Comparison of ENCODE assay signal across 9 cellular contexts in genomic region chr3:170359178-170359704, GRCh38. TPM values are rescaled to one million over a fixed set of nuclear protein-coding genes. Genes with fewer than 3 reads are reported as not detected.
DNase-seq lines count a peak whose midpoint lies in the region; FAIRE-seq and TF ChIP-seq lines count a peak whose summit lies in the region.
"Had no signal": no experiment of that assay in that cellular context is flagged by ENCODE, and none has a peak within 500 bp of the region (broad histone marks: within the 10 kb centered on the region; RNA-seq: fewer than 3 reads in every experiment).

No MANE protein-coding gene starts in this region.

- H3K27me3 Mint-ChIP-seq in activated CD4-positive, alpha-beta T cell treated with anti-CD3 and anti-CD28 coated beads, Interleukin-2, amount 10 ng/mL, durations not matched to agents 7 days and 5 days = no peaks in the 10 kb centered on the region
- no peaks in the 10 kb centered on the region for H3K27me3 Mint-ChIP-seq in activated naive CD8-positive, alpha-beta T cell treated with anti-CD3 and anti-CD28 coated beads for 36 hours

- H3K27ac Mint-ChIP-seq in activated CD4-positive, alpha-beta T cell treated with anti-CD3 and anti-CD28 coated beads, Interleukin-2, amount 10 ng/mL, durations not matched to agents 7 days and 5 days = peak overlapping the region; percentile 83
- H3K27ac Mint-ChIP-seq in activated naive CD8-positive, alpha-beta T cell treated with anti-CD3 and anti-CD28 coated beads for 36 hours = no peak overlapping the region

- TF ChIP-seq CTCF in keratinocyte (optimal IDR thresholded peaks at IDR 0.05 in 1 of 3, IDR thresholded peaks at IDR 0.05 in 1 of 3, conservative IDR thresholded peaks at IDR 0.05 in 1 of 3; ENCODE audit: extremely low read depth in 1 of 3, insufficient read depth in 2 of 3, low read length in 3 of 3) (no peak), stomach (IDR thresholded peaks at IDR 0.05) (no peak), GM13977 (IDR thresholded peaks at IDR 0.05; ENCODE audit: extremely low read depth, insufficient read depth, missing control alignments) (no peak)

- TF ChIP-seq POLR2A in stomach (IDR thresholded peaks at IDR 0.05) = no peak

- peak overlapping the region; percentile 76 for H3K4me2 ChIP-seq in keratinocyte (ENCODE audit: control insufficient read depth, extremely low read depth, insufficient read depth, low read depth, low read length)

- intact Hi-C loops in stomach (cut with DNase I; ENCODE audit: low total_unique reads) = no loop called here

- no peaks in the 10 kb centered on the region for H3K9me1 ChIP-seq in keratinocyte (ENCODE audit: control insufficient read depth, extremely low read depth, insufficient read depth, low read length)

- H3K9me3 ChIP-seq in keratinocyte (ENCODE audit: control insufficient read depth, low read depth, low read length) = no peaks in the 10 kb centered on the region
- H3K9me3 ChIP-seq in stomach = no peaks in the 10 kb centered on the region

- no peaks in the 10 kb centered on the region for H3K27me3 ChIP-seq in keratinocyte (ENCODE audit: control insufficient read depth, extremely low read depth, insufficient read depth, low read length)
- no peaks in the 10 kb centered on the region for H3K27me3 ChIP-seq in stomach

- H2AFZ ChIP-seq in keratinocyte (ENCODE audit: control insufficient read depth, low read length) = no peak overlapping the region

- peaks cover 35% of the 10 kb centered on the region for H3K36me3 Mint-ChIP-seq in activated CD4-positive, alpha-beta T cell treated with anti-CD3 and anti-CD28 coated beads, Interleukin-2, amount 10 ng/mL, durations not matched to agents 7 days and 5 days (ENCODE audit: low read depth)
- peaks cover 46% of the 10 kb centered on the region for H3K36me3 Mint-ChIP-seq in activated naive CD8-positive, alpha-beta T cell treated with anti-CD3 and anti-CD28 coated beads for 36 hours

- H3K27ac ChIP-seq in keratinocyte (ENCODE audit: control insufficient read depth, insufficient read depth, low read length) (peak overlapping the region; percentile 77), stomach (peak overlapping the region in 4 of 5 donors; percentile 96 to 100 (median 100))

- no peak for TF ChIP-seq EP300 in stomach (IDR thresholded peaks at IDR 0.05)

- H3K79me2 ChIP-seq in keratinocyte (ENCODE audit: control insufficient read depth, insufficient read depth, low read length) = peaks cover 55% of the 10 kb centered on the region

- H3K4me1 Mint-ChIP-seq in activated CD4-positive, alpha-beta T cell treated with anti-CD3 and anti-CD28 coated beads, Interleukin-2, amount 10 ng/mL, durations not matched to agents 7 days and 5 days = peaks cover 38% of the 10 kb centered on the region
- H3K4me1 Mint-ChIP-seq in activated naive CD8-positive, alpha-beta T cell treated with anti-CD3 and anti-CD28 coated beads for 36 hours = peaks cover 43% of the 10 kb centered on the region

- CTCF ChIA-PET in activated CD4-positive, alpha-beta T cell treated with anti-CD3 and anti-CD28 coated beads, Interleukin-2, amount 10 ng/mL, durations not matched to agents 7 days and 5 days (lab: Charles Lee) = interaction anchor here (0.8 to 1.0 kb wide), 2 partner anchors 26 to 30 kb away, joined by 4 read pairs; no protein-coding TSS in a partner anchor

- dilution Hi-C loops in keratinocyte (cut with MboI; ENCODE audit: extremely low pct_ligation_motif_present, low sequenced_read_pairs) = no loop called here

- peak overlapping the region in 2 of 3 experiments; percentile 80 to 91 for H3K4me3 ChIP-seq in keratinocyte (ENCODE audit: control insufficient read depth in 2 of 3, extremely low read depth in 1 of 3, insufficient read depth in 2 of 3, low read depth in 1 of 3, low read length in 3 of 3)
- H3K4me3 ChIP-seq in stomach = peak overlapping the region; percentile 71 to 99 (median 93)

- peaks cover 5% of the 10 kb centered on the region for H3K9me3 Mint-ChIP-seq in activated CD4-positive, alpha-beta T cell treated with anti-CD3 and anti-CD28 coated beads, Interleukin-2, amount 10 ng/mL, durations not matched to agents 7 days and 5 days
- peaks cover 2% of the 10 kb centered on the region for H3K9me3 Mint-ChIP-seq in activated naive CD8-positive, alpha-beta T cell treated with anti-CD3 and anti-CD28 coated beads for 36 hours

- H3K9ac ChIP-seq in keratinocyte (ENCODE audit: control insufficient read depth, extremely low read depth, insufficient read depth, low read length) = no peak overlapping the region

- POLR2A ChIA-PET in activated CD4-positive, alpha-beta T cell treated with anti-CD3 and anti-CD28 coated beads, Interleukin-2, amount 10 ng/mL, durations not matched to agents 7 days and 5 days (lab: Charles Lee) = no interaction called here

- in situ Hi-C loops in GM13977 (cut with MboI; ENCODE audit: low pct_unique_long_range_greater_than_20kb, low sequenced_read_pairs, unreplicated experiment) = no loop called here

- H4K20me1 ChIP-seq in keratinocyte (ENCODE audit: control insufficient read depth, extremely low read depth, insufficient read depth, low read length) = no peaks in the 10 kb centered on the region

- H3K36me3 ChIP-seq in keratinocyte (ENCODE audit: control insufficient read depth in 2 of 2, extremely low read depth in 1 of 2, insufficient read depth in 2 of 2, low read length in 2 of 2) (peaks cover 3 to 10% of the 10 kb centered on the region in 2 experiments), stomach (peaks cover 0 to 9% (median 8%) of the 10 kb centered on the region in 4 donors)

- no peak for FAIRE-seq in keratinocyte (lab: Jason Lieb, UNC)

- H3K4me1 ChIP-seq in keratinocyte (ENCODE audit: control insufficient read depth, extremely low read depth, insufficient read depth, low read length) (peaks cover 14% of the 10 kb centered on the region), stomach (peaks cover 31 to 76% (median 70%) of the 10 kb centered on the region in 4 donors)

- 56 to 74% (median 64%) methylated on average over 20 of the region's 20 CpGs for WGBS in stomach, 5 donors

- DNase-seq in activated CD4-positive, alpha-beta T cell treated with anti-CD3 and anti-CD28 coated beads, Interleukin-2, amount 10 ng/mL, durations not matched to agents 7 days and 5 days = no peak
- no peak for DNase-seq in activated CD4-positive, alpha-beta T cell treated with anti-CD3 and anti-CD28 coated beads for 48 hours
- no peak for DNase-seq in activated naive CD8-positive, alpha-beta T cell treated with anti-CD3 and anti-CD28 coated beads for 36 hours
- DNase-seq in keratinocyte (ENCODE audit: low read depth, low spot score) = no peak
- DNase-seq in stomach = no peak
- no peak for DNase-seq in GM13977 (ENCODE audit: low spot score)
- no peak for DNase-seq in LoVo (ENCODE audit: low spot score)
- no peak for DNase-seq in NCI-H748 (lab: John Stamatoyannopoulos, UW; ENCODE audit: unreplicated experiment)
- DNase-seq: cortex of kidney had no signal

- H3K4me3 Mint-ChIP-seq in activated CD4-positive, alpha-beta T cell treated with anti-CD3 and anti-CD28 coated beads, Interleukin-2, amount 10 ng/mL, durations not matched to agents 7 days and 5 days = peak overlapping the region; percentile 92
- H3K4me3 Mint-ChIP-seq in activated naive CD8-positive, alpha-beta T cell treated with anti-CD3 and anti-CD28 coated beads for 36 hours = peak overlapping the region; percentile 92

RNA-seq across cellular contexts. Expression of gene SKIL, which starts 1.7 kb away (rescaled TPM):
- 10 to 100 TPM; 15.9 to 19.1 TPM for total RNA-seq in activated CD4-positive, alpha-beta T cell treated with anti-CD3 and anti-CD28 coated beads, Interleukin-2, amount 10 ng/mL, durations not matched to agents 7 days and 5 days
- total RNA-seq in activated naive CD8-positive, alpha-beta T cell treated with anti-CD3 and anti-CD28 coated beads for 36 hours = 10 to 100 TPM; 15.2 to 15.6 TPM
- polyA plus RNA-seq in keratinocyte (10.6 to 13.7 TPM (median 11.0 TPM) in 3 replicates), stomach (10 to 100 TPM in 1 of 3 donors, 1 to 10 TPM in 2; 6.3 to 12.8 (median 9.8) TPM)
- 99.0 TPM for polyA plus RNA-seq in keratinocyte (2011; ENCODE audit: low read depth)
- 5.0 and 9.2 TPM in 2 replicates for polyA plus RNA-seq in keratinocyte (2011; cell fraction: cytosol; rRNA removed)
- polyA plus RNA-seq in keratinocyte (2011; cell fraction: nucleus; rRNA removed) = 18.7 and 25.0 TPM in 2 replicates
- 14.6 and 20.6 TPM in 2 replicates for polyA plus RNA-seq in keratinocyte (2012; ENCODE audit: low replicate concordance)
- 10.4 to 40.9 TPM (median 32.8 TPM) in 3 replicates for polyA minus RNA-seq in keratinocyte
- polyA minus RNA-seq in keratinocyte (2011; cell fraction: cytosol; rRNA and poly(A)+ RNA removed) = 23.8 TPM
- polyA minus RNA-seq in keratinocyte (2011; cell fraction: nucleus; rRNA and poly(A)+ RNA removed) = 34.2 and 55.8 TPM in 2 replicates
- total RNA-seq in stomach = 100 to 1,000 TPM in 1 of 5 donors, 10 to 100 TPM in 4; 33.6 to 107 (median 51.8) TPM

RNA-seq across cellular contexts. Expression of gene CLDN11, which starts 59.4 kb away (rescaled TPM):
- not detected for total RNA-seq in activated CD4-positive, alpha-beta T cell treated with anti-CD3 and anti-CD28 coated beads, Interleukin-2, amount 10 ng/mL, durations not matched to agents 7 days and 5 days
- not detected for total RNA-seq in activated naive CD8-positive, alpha-beta T cell treated with anti-CD3 and anti-CD28 coated beads for 36 hours
- polyA plus RNA-seq in keratinocyte = 0.12 to 0.23 TPM (median 0.14 TPM) in 3 replicates
- polyA plus RNA-seq in keratinocyte (2011; ENCODE audit: low read depth) = not detected
- 0.08 and 0.12 TPM in 2 replicates for polyA plus RNA-seq in keratinocyte (2011; cell fraction: cytosol; rRNA removed)
- 0.23 and 0.40 TPM in 2 replicates for polyA plus RNA-seq in keratinocyte (2011; cell fraction: nucleus; rRNA removed)
- polyA plus RNA-seq in keratinocyte (2012; ENCODE audit: low replicate concordance) = 0.10 and 0.28 TPM in 2 replicates
- 0.16 to 2.6 TPM in 2 of 3 replicates, not detected in the other for polyA minus RNA-seq in keratinocyte
- not detected for polyA minus RNA-seq in keratinocyte (2011; cell fraction: cytosol; rRNA and poly(A)+ RNA removed)
- not detected in 2 replicates for polyA minus RNA-seq in keratinocyte (2011; cell fraction: nucleus; rRNA and poly(A)+ RNA removed)
- total RNA-seq in stomach = 10 to 100 TPM in 2 of 5 donors, 1 to 10 TPM in 1, not detected in 2; 7.0 to 13.0 (median 11.9) TPM
- 1 to 10 TPM in 2 of 3 donors, under 1 TPM in 1; 1.00 to 1.7 (median 1.3) TPM for polyA plus RNA-seq in stomach
